1 cellular context compared by ENCODE assay signal in genomic region chr1:20376880-20377494, GRCh38.
A peak's percentile ranks its signal among the peaks of the same experiment; 100 is the strongest.
TF ChIP-seq lines count a peak whose summit lies in the region.

No MANE protein-coding gene starts in this region.

TF ChIP-seq in K562, 482 proteins besides CTCF, POLR2A, EP300 and RAD21 (continued from another document):
- TF ChIP-seq, protein P1, sequence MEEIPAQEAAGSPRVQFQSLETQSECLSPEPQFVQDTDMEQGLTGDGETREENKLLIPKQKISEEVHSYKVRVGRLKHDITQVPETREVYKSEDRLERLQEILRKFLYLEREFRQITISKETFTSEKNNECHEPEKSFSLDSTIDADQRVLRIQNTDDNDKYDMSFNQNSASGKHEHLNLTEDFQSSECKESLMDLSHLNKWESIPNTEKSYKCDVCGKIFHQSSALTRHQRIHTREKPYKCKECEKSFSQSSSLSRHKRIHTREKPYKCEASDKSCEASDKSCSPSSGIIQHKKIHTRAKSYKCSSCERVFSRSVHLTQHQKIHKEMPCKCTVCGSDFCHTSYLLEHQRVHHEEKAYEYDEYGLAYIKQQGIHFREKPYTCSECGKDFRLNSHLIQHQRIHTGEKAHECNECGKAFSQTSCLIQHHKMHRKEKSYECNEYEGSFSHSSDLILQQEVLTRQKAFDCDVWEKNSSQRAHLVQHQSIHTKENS (CRISPR knock-in tag; IDR thresholded peaks at IDR 0.05), result no peak
- TF ChIP-seq POLR2AphosphoS2 (IDR thresholded peaks at IDR 0.05; ENCODE audit: low read length) (no peak), RB1 (IDR thresholded peaks at IDR 0.05; ENCODE audit: low read depth) (peak; percentile 34; the same call in 1 of the 2 replicates), EHMT2 (IDR thresholded peaks at IDR 0.05) (no peak), YY1 (IDR thresholded peaks at IDR 0.05; ENCODE audit: borderline replicate concordance in 1 of 3, control insufficient read depth in 1 of 3, extremely low read depth in 1 of 3, insufficient read depth in 3 of 3, insufficient read length in 1 of 3, insufficient replicate concordance in 2 of 3, low read depth in 1 of 3, low read length in 2 of 3) (peak in 2 of 3 experiments; percentile 44 to 56), ZBTB43 (CRISPR knock-in tag; IDR thresholded peaks at IDR 0.05) (no peak), RCOR1 (IDR thresholded peaks at IDR 0.05; ENCODE audit: borderline replicate concordance in 1 of 2, low read depth in 2 of 2, low read length in 2 of 2) (0 out of 4 replicates have a peak, but pooled peaks of 1 of the 2 experiments have one; percentile 46), USF1 (CRISPR knock-in tag; IDR thresholded peaks at IDR 0.05) (0 out of 2 replicates have a peak, but pooled peaks have one; percentile 4), U2AF1 (optimal IDR thresholded peaks at IDR 0.05; ENCODE audit: low read depth, low read length) (no peak), ZBTB26 (CRISPR knock-in tag; IDR thresholded peaks at IDR 0.05) (no peak)
- TF ChIP-seq, protein P2, sequence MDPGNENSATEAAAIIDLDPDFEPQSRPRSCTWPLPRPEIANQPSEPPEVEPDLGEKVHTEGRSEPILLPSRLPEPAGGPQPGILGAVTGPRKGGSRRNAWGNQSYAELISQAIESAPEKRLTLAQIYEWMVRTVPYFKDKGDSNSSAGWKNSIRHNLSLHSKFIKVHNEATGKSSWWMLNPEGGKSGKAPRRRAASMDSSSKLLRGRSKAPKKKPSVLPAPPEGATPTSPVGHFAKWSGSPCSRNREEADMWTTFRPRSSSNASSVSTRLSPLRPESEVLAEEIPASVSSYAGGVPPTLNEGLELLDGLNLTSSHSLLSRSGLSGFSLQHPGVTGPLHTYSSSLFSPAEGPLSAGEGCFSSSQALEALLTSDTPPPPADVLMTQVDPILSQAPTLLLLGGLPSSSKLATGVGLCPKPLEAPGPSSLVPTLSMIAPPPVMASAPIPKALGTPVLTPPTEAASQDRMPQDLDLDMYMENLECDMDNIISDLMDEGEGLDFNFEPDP (CRISPR knock-in tag; IDR thresholded peaks at IDR 0.05), result no peak
TF ChIP-seq in K562: peak in this region for 6.
